29 cellular contexts compared by ENCODE assay signal in the genomic region with DNA sequence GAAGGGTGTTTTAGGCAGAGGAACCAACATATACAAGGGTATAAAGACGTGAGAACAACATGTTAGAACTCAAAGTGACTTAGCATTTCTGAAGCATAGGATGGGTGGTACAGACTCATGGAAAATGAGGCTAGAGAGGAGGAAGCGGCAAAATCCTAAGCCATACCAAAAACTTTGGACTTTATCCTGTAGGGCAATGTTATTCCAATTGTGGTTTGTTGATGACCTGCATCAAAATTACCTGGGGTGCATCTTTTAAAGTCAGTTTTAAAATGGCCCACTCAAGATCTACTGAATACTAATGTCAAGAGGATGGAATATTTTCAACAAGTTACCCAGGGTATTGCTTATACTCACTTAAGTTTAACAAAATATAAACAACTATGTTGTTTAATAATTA.
"Had no signal": no experiment of that assay in that cellular context is flagged by ENCODE, and none has a peak within 500 bp of the region (broad histone marks: within the 10 kb centered on the region; RNA-seq: fewer than 3 reads in every experiment).

No MANE protein-coding gene starts in this region.

- H3K36me3 ChIP-seq: colonic mucosa, gastrocnemius medialis, heart left ventricle, right lobe of liver, stomach, thyroid gland, vagina had no signal

- FAIRE-seq: small intestine had no signal

- H3K27ac ChIP-seq: colonic mucosa, epithelial cell of prostate, gastrocnemius medialis, hepatocyte, neural progenitor cell, parathyroid adenoma, right lobe of liver, stomach, vagina had no signal

- H3K27me3 ChIP-seq: colonic mucosa, gastrocnemius medialis, heart left ventricle, hepatocyte, neural progenitor cell, right lobe of liver, stomach, thyroid gland, vagina had no signal

- H3K9me3 ChIP-seq: colonic mucosa, gastrocnemius medialis, heart left ventricle, mucosa of descending colon, right lobe of liver, stomach, thyroid gland, vagina had no signal

- H3K4me3 ChIP-seq: colonic mucosa, gastrocnemius medialis, heart left ventricle, hepatocyte, lung, mucosa of descending colon, neural progenitor cell, right lobe of liver, stomach, thyroid gland, vagina had no signal

- H3K4me3 Mint-ChIP-seq: dendritic cell treated with granulocyte-macrophage colony-stimulating factor and Interleukin-4, amounts not matched to agents 40 ng/mL and 50 ng/mL, for 4 days; endodermal cell; memory B cell; nephron; neural progenitor cell had no signal

- H3K9ac ChIP-seq: neural progenitor cell, parathyroid adenoma had no signal

- H3K4me1 ChIP-seq: neural progenitor cell, parathyroid adenoma had no signal

- H3K4me2 ChIP-seq: hepatocyte, neural progenitor cell had no signal

- H3K27ac Mint-ChIP-seq: endodermal cell, memory B cell, neural progenitor cell, progenitor cell of endocrine pancreas had no signal

- DNase-seq: colonic mucosa; effector CD8-positive, alpha-beta T cell; endodermal cell; foreskin fibroblast; gastrocnemius medialis; heart left ventricle; left cardiac atrium; left ventricle myocardium superior; mucosa of descending colon; naive B cell; right lobe of liver; small intestine; stimulated activated CD4-positive, alpha-beta T cell treated with anti-CD3 and anti-CD28 coated beads, Interleukin-15, amount 100 ng/mL, for 24 hours; stimulated activated CD4-positive, alpha-beta T cell treated with anti-CD3 and anti-CD28 coated beads, Interleukin-2, amount 100 ng/mL, for 48 hours; stimulated activated naive CD4-positive, alpha-beta T cell treated with Interleukin-2 at 50 U/mL for 16 hours; stomach; thyroid gland; trophoblast cell had no signal

- H3K27me3 Mint-ChIP-seq: dendritic cell treated with granulocyte-macrophage colony-stimulating factor and Interleukin-4, amounts not matched to agents 40 ng/mL and 50 ng/mL, for 4 days; progenitor cell of endocrine pancreas had no signal

- ATAC-seq: esophagus mucosa, gastrocnemius medialis, left cardiac atrium had no signal

- H2AFZ ChIP-seq: hepatocyte, neural progenitor cell, parathyroid adenoma had no signal

- H3K4me1 Mint-ChIP-seq: endodermal cell, memory B cell, neural progenitor cell had no signal
